26 cellular contexts compared by ENCODE assay signal in genomic region chr7:79291498-79291865, GRCh38.
"Had no signal": no experiment of that assay in that cellular context is flagged by ENCODE, and none has a peak within 500 bp of the region (broad histone marks: within the 10 kb centered on the region; RNA-seq: fewer than 3 reads in every experiment).

No MANE protein-coding gene starts in this region.

- H3K27ac ChIP-seq: body of pancreas, cardiac muscle cell, colonic mucosa, left lung, lower lobe of right lung, spleen, suprapubic skin, tibial artery had no signal

- H3K36me3 ChIP-seq: cardiac muscle cell, colonic mucosa, left lung, lower lobe of right lung, spleen, suprapubic skin, tibial artery had no signal

- ATAC-seq: activated T-cell treated with anti-CD3 and anti-CD28 coated beads, Interleukin-2, amount 50 U/mL, for 72 hours; body of pancreas; esophagus mucosa; left lung; lower lobe of right lung; mucosa of descending colon; natural killer cell treated with Interleukin-12 subunit alpha and Interleukin-12 subunit beta and Interleukin-15 and Interleukin-18, amount 100 ng/mL, for 72 hours; right cardiac atrium had no signal

- H3K27me3 ChIP-seq: body of pancreas, cardiac muscle cell, colonic mucosa, left lung, spleen, suprapubic skin, tibial artery had no signal

- H3K4me3 Mint-ChIP-seq: activated naive CD8-positive, alpha-beta T cell; activated T-cell treated with anti-CD3 and anti-CD28 coated beads, Interleukin-2, amount 50 U/mL, for 72 hours; natural killer cell treated with Interleukin-12 subunit alpha and Interleukin-12 subunit beta and Interleukin-15 and Interleukin-18, amount 100 ng/mL, for 72 hours had no signal

- H3K27ac Mint-ChIP-seq: activated naive CD8-positive, alpha-beta T cell; activated T-cell treated with anti-CD3 and anti-CD28 coated beads, Interleukin-2, amount 50 U/mL, for 72 hours; natural killer cell treated with Interleukin-12 subunit alpha and Interleukin-12 subunit beta and Interleukin-15 and Interleukin-18, amount 100 ng/mL, for 72 hours had no signal

- FAIRE-seq: frontal cortex had no signal

- H3K4me3 ChIP-seq: body of pancreas, cardiac muscle cell, colonic mucosa, left lung, lower lobe of right lung, mucosa of descending colon, spleen, suprapubic skin, tibial artery had no signal

- H3K27me3 Mint-ChIP-seq: natural killer cell treated with Interleukin-12 subunit alpha and Interleukin-12 subunit beta and Interleukin-15 and Interleukin-18, amount 100 ng/mL, for 72 hours had no signal

- H3K36me3 Mint-ChIP-seq: activated naive CD8-positive, alpha-beta T cell had no signal

- H3K4me1 ChIP-seq: body of pancreas, colonic mucosa, left lung, lower lobe of right lung, spleen, suprapubic skin had no signal

- DNase-seq: activated CD4-positive, alpha-beta T cell treated with anti-CD3 and anti-CD28 coated beads for 4 hours; activated CD4-positive, alpha-beta T cell treated with anti-CD3 and anti-CD28 coated beads, Interleukin-2, amount 50 U/mL, for 4 hours; activated CD4-positive, CD25-positive, alpha-beta regulatory T cell; activated naive CD4-positive, alpha-beta T cell; activated T-cell treated with anti-CD3 and anti-CD28 coated beads for 4 hours; activated T-cell treated with anti-CD3 and anti-CD28 coated beads, Interleukin-2, amount 50 U/mL, for 72 hours; anterior cingulate cortex; body of pancreas; cerebellar nuclear complex; colonic mucosa; effector memory CD4-positive, alpha-beta T cell; left lung; lower lobe of right lung; mesendoderm; mucosa of descending colon; posterior cingulate gyrus; right cardiac atrium; spleen; stimulated activated naive CD4-positive, alpha-beta T cell; tibial artery had no signal

- H3K9me3 ChIP-seq: body of pancreas, colonic mucosa, left lung, lower lobe of right lung, mucosa of descending colon, spleen, suprapubic skin, tibial artery had no signal
